ENCODE assay signal across 1 cellular context in the genomic region with DNA sequence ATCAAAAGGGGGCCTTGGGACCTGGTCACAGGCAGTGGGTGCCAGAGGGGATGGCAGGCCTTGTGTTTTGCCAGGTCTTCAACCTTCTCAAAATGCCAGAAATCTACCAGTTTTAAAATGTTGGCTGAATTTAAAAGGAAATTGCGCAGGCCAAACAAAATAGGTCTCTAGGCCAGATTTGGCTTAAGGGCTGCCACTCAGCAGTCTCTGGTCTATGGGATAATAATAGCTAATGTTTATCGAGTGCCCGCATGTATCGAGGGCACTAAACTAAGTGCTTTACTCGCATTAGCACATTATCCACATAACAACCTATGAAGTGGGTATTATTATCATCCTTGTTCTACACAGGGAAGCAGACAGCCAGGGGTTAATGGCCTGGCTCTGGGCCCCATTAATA.
TF ChIP-seq lines count a peak whose summit lies in the region.

No MANE protein-coding gene starts in this region.

TF ChIP-seq in GM23338, 12 proteins besides CTCF, POLR2A, EP300 and RAD21 (continued from another document):
- TF ChIP-seq, protein P1, sequence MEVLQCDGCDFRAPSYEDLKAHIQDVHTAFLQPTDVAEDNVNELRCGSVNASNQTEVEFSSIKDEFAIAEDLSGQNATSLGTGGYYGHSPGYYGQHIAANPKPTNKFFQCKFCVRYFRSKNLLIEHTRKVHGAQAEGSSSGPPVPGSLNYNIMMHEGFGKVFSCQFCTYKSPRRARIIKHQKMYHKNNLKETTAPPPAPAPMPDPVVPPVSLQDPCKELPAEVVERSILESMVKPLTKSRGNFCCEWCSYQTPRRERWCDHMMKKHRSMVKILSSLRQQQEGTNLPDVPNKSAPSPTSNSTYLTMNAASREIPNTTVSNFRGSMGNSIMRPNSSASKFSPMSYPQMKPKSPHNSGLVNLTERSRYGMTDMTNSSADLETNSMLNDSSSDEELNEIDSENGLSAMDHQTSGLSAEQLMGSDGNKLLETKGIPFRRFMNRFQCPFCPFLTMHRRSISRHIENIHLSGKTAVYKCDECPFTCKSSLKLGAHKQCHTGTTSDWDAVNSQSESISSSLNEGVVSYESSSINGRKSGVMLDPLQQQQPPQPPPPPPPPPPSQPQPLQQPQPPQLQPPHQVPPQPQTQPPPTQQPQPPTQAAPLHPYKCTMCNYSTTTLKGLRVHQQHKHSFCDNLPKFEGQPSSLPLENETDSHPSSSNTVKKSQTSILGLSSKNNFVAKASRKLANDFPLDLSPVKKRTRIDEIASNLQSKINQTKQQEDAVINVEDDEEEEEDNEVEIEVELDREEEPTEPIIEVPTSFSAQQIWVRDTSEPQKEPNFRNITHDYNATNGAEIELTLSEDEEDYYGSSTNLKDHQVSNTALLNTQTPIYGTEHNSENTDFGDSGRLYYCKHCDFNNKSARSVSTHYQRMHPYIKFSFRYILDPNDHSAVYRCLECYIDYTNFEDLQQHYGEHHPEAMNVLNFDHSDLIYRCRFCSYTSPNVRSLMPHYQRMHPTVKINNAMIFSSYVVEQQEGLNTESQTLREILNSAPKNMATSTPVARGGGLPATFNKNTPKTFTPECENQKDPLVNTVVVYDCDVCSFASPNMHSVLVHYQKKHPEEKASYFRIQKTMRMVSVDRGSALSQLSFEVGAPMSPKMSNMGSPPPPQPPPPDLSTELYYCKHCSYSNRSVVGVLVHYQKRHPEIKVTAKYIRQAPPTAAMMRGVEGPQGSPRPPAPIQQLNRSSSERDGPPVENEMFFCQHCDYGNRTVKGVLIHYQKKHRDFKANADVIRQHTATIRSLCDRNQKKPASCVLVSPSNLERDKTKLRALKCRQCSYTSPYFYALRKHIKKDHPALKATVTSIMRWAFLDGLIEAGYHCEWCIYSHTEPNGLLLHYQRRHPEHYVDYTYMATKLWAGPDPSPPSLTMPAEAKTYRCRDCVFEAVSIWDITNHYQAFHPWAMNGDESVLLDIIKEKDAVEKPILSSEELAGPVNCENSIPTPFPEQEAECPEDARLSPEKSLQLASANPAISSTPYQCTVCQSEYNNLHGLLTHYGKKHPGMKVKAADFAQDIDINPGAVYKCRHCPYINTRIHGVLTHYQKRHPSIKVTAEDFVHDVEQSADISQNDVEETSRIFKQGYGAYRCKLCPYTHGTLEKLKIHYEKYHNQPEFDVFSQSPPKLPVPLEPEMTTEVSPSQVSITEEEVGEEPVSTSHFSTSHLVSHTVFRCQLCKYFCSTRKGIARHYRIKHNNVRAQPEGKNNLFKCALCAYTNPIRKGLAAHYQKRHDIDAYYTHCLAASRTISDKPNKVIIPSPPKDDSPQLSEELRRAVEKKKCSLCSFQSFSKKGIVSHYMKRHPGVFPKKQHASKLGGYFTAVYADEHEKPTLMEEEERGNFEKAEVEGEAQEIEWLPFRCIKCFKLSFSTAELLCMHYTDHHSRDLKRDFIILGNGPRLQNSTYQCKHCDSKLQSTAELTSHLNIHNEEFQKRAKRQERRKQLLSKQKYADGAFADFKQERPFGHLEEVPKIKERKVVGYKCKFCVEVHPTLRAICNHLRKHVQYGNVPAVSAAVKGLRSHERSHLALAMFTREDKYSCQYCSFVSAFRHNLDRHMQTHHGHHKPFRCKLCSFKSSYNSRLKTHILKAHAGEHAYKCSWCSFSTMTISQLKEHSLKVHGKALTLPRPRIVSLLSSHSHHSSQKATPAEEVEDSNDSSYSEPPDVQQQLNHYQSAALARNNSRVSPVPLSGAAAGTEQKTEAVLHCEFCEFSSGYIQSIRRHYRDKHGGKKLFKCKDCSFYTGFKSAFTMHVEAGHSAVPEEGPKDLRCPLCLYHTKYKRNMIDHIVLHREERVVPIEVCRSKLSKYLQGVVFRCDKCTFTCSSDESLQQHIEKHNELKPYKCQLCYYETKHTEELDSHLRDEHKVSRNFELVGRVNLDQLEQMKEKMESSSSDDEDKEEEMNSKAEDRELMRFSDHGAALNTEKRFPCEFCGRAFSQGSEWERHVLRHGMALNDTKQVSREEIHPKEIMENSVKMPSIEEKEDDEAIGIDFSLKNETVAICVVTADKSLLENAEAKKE (CRISPR knock-in tag; IDR thresholded peaks at IDR 0.05), result no peak
- TF ChIP-seq ZNF114 (CRISPR knock-in tag; IDR thresholded peaks at IDR 0.05), result no peak
- TF ChIP-seq, protein P2, sequence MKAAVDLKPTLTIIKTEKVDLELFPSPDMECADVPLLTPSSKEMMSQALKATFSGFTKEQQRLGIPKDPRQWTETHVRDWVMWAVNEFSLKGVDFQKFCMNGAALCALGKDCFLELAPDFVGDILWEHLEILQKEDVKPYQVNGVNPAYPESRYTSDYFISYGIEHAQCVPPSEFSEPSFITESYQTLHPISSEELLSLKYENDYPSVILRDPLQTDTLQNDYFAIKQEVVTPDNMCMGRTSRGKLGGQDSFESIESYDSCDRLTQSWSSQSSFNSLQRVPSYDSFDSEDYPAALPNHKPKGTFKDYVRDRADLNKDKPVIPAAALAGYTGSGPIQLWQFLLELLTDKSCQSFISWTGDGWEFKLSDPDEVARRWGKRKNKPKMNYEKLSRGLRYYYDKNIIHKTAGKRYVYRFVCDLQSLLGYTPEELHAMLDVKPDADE (IDR thresholded peaks at IDR 0.05), result no peak
